Comparison of ENCODE assay signal across 10 cellular contexts in the genomic region with DNA sequence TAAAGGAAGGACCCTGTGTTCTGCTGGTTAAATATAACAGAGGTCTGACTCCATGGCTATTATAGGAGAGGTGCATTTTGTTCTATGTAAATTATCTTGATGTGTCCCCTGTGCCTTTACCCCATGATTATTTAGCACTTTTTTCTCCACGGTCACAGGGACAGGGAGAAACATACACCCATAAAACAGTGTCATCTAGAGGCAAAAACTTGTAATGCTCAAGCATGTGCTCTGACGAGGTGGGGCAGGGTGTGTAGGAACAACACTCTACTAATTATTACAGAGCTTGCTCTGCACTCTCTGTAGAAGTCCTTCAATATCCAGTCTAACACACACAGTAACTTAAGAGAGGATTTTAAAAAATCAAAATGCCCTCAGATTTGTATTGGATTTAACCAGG.
A peak's percentile ranks its signal among the peaks of the same experiment; 100 is the strongest.
DNase-seq lines count a peak whose midpoint lies in the region; ATAC-seq, FAIRE-seq and TF ChIP-seq lines count a peak whose summit lies in the region.
"Had no signal": no experiment of that assay in that cellular context is flagged by ENCODE, and none has a peak within 500 bp of the region (broad histone marks: within the 10 kb centered on the region; RNA-seq: fewer than 3 reads in every experiment).

No MANE protein-coding gene starts in this region.

- intact Hi-C loops in psoas muscle (cut with DNase I), result no loop called here

- in situ Hi-C loops in GM13977 (cut with MboI; ENCODE audit: low pct_unique_long_range_greater_than_20kb, low sequenced_read_pairs, unreplicated experiment), result no loop called here

- DNase-seq in GM13977 (ENCODE audit: low spot score), result peak; percentile 27
- DNase-seq in NCI-H146 treated with DMSO at 0.1 percent for 48 hours (lab: John Stamatoyannopoulos, UW; ENCODE audit: unreplicated experiment), result peak; percentile 27
- peak; percentile 50 to 53 for DNase-seq in erythroblast (lab: John Stamatoyannopoulos, UW)
- DNase-seq in psoas muscle, result no peak
- no peak for DNase-seq in NCI-H2029 (lab: John Stamatoyannopoulos, UW)
- no peak for DNase-seq in RKO (ENCODE audit: low spot score)
- DNase-seq in GM19239 (ENCODE audit: insufficient read length, low spot score), result no peak

- H3K9me3 ChIP-seq in psoas muscle, result no peaks in the 10 kb centered on the region

- no peaks in the 10 kb centered on the region for H3K36me3 ChIP-seq in psoas muscle (ENCODE audit: insufficient read depth in 1 of 2, low read depth in 1 of 2)

- 26 to 74% (median 33%) methylated on average over 2 of the region's 2 CpGs for WGBS in psoas muscle, 3 donors

- FAIRE-seq in GM19239 (lab: Jason Lieb, UNC), result no peak
- FAIRE-seq: TTC549 had no signal

- H3K27ac ChIP-seq in psoas muscle, result no peak overlapping the region
- H3K27ac ChIP-seq: coronary artery had no signal

- TF ChIP-seq CTCF in GM13977 (IDR thresholded peaks at IDR 0.05; ENCODE audit: extremely low read depth, insufficient read depth, missing control alignments), result peak; percentile 31
- TF ChIP-seq CTCF in psoas muscle (IDR thresholded peaks at IDR 0.05), result peak; percentile 51

- H3K27me3 ChIP-seq in psoas muscle (ENCODE audit: insufficient read depth in 3 of 3, low read length in 2 of 3), result no peaks in the 10 kb centered on the region

- H3K4me3 ChIP-seq in psoas muscle, result no peak overlapping the region
- H3K4me3 ChIP-seq: coronary artery had no signal

- no peaks in the 10 kb centered on the region for H3K4me1 ChIP-seq in psoas muscle

- ATAC-seq in psoas muscle (peak; percentile 71 to 93 (median 88)), HG02642 (IDR thresholded peaks at IDR 0.05; ENCODE audit: poor library complexity, unreplicated experiment) (no peak)

- TF ChIP-seq POLR2A in erythroblast (IDR thresholded peaks at IDR 0.05; ENCODE audit: low read length), result no peak

Comparison
In these comparisons a context has a peak if more than half of its experiments do, and no peak if none do; other contexts are left out.
1. DNase-seq: peak in GM13977 (single experiment), NCI-H146 treated with DMSO at 0.1 percent for 48 hours (single experiment) and erythroblast (2 of 2); none in psoas muscle (0 of 2), NCI-H2029 (single experiment), RKO (single experiment) and GM19239 (single experiment).